Comparison of ENCODE assay signal across 1 cellular context in genomic region chr17:63773272-63774140, GRCh38.
A peak's percentile ranks its signal among the peaks of the same experiment; 100 is the strongest.
TF ChIP-seq lines count a peak whose summit lies in the region.

Gene CCDC47 (minus strand): TSS chr17:63773597. CDS start chr17:63766175, 7,422 bp downstream.

TF ChIP-seq in K562, 482 proteins besides CTCF, POLR2A, EP300 and RAD21 (continued from another document and continues in another):
- TF ChIP-seq HOMEZ (CRISPR knock-in tag; IDR thresholded peaks at IDR 0.05) (no peak), ZNF274 (IDR thresholded peaks at IDR 0.05; ENCODE audit: borderline replicate concordance, low read depth, low read length) (no peak), NONO (IDR thresholded peaks at IDR 0.05; ENCODE audit: low read depth in 2 of 2, low read length in 1 of 2) (peak in 1 of 2 experiments; percentile 85; a peak in 2 of 4 replicates), ZNF592 (IDR thresholded peaks at IDR 0.05) (peak; percentile 51; the same call in 1 of the 2 replicates), DEAF1 (CRISPR knock-in tag; IDR thresholded peaks at IDR 0.05) (no peak), PPARD (CRISPR knock-in tag; IDR thresholded peaks at IDR 0.05) (no peak), SRF (CRISPR knock-in tag; IDR thresholded peaks at IDR 0.05) (no peak; a peak in 1 of 4 replicates), FOXA1 (IDR thresholded peaks at IDR 0.05; ENCODE audit: borderline replicate concordance) (no peak), ZKSCAN3 (CRISPR knock-in tag; IDR thresholded peaks at IDR 0.05) (no peak), KAT2B (IDR thresholded peaks at IDR 0.05; ENCODE audit: low read depth, low read length) (no peak), ZNF174 (CRISPR knock-in tag; IDR thresholded peaks at IDR 0.05) (no peak), CBX1 (IDR thresholded peaks at IDR 0.05; ENCODE audit: low read depth) (peak; percentile 41; the same call in 1 of the 2 replicates), COPS2 (conservative IDR thresholded peaks at IDR 0.05) (no peak), PHF21A (IDR thresholded peaks at IDR 0.05; ENCODE audit: borderline replicate concordance, low read depth) (no peak), JUND (IDR thresholded peaks at IDR 0.05; ENCODE audit: borderline replicate concordance, low read depth, low read length) (peak; percentile 88), JUND (tag; IDR thresholded peaks at IDR 0.05; ENCODE audit: borderline replicate concordance, low read depth, low read length) (peak; percentile 97; the same call in 2 of the 3 replicates), RREB1 (CRISPR knock-in tag; IDR thresholded peaks at IDR 0.05) (0 out of 2 replicates have a peak, but pooled peaks have one; percentile 83), ATF1 (CRISPR knock-in tag; IDR thresholded peaks at IDR 0.05) (peak; percentile 61; the same call in 1 of the 2 replicates), ATF1 (tag; IDR thresholded peaks at IDR 0.05) (peak; percentile 98), ZNF431 (CRISPR knock-in tag; IDR thresholded peaks at IDR 0.05) (peak; percentile 56), CEBPB (tag; IDR thresholded peaks at IDR 0.05) (peak; percentile 94), ELF2 (CRISPR knock-in tag; IDR thresholded peaks at IDR 0.05) (peak; percentile 20; the same call in 1 of the 2 replicates), THRA (IDR thresholded peaks at IDR 0.05) (no peak), SOX6 (IDR thresholded peaks at IDR 0.05) (no peak), TSC22D4 (tag; IDR thresholded peaks at IDR 0.05) (no peak), ZHX1 (conservative IDR thresholded peaks at IDR 0.05; ENCODE audit: low read length) (no peak), ZNF445 (CRISPR knock-in tag; IDR thresholded peaks at IDR 0.05; ENCODE audit: low read depth) (no peak), NFXL1 (CRISPR knock-in tag; IDR thresholded peaks at IDR 0.05) (no peak), ZNF263 (CRISPR knock-in tag; IDR thresholded peaks at IDR 0.05; ENCODE audit: borderline replicate concordance) (0 out of 2 replicates have a peak, but pooled peaks have one; percentile 36), FOXK2 (conservative IDR thresholded peaks at IDR 0.05 in 1 of 2, IDR thresholded peaks at IDR 0.05 in 1 of 2; ENCODE audit: low read depth in 2 of 2) (peak; percentile 88 to 90), ELK3 (CRISPR knock-in tag; IDR thresholded peaks at IDR 0.05) (no peak), TCF3 (CRISPR knock-in tag; IDR thresholded peaks at IDR 0.05) (peak; percentile 27; the same call in 1 of the 2 replicates), CAMTA2 (CRISPR knock-in tag; conservative IDR thresholded peaks at IDR 0.05) (no peak), GTF3C2 (IDR thresholded peaks at IDR 0.05; ENCODE audit: borderline replicate concordance, extremely low read depth, insufficient read length) (no peak)
